In the genomic region with DNA sequence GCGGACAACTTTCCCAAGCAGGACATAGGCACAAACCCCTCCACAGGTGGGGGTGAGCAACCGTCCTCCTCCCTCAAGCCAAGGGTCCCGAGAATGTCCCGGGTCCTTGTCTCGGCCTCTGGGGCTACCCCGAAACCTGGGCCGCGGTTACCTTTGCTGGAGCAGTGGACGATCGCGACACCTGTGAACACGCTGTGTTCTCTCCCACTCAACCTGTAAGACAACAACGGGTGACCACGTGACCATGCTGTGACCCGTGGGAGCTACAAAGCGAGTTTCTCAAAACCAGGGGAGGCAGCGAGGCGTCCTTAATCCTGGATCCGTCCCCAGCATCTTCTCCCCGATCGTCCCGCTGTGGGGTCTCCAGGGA, we compare ENCODE assay signal across 27 cellular contexts.
"Had no signal": no experiment of that assay in that cellular context is flagged by ENCODE, and none has a peak within 500 bp of the region (broad histone marks: within the 10 kb centered on the region; RNA-seq: fewer than 3 reads in every experiment).

No MANE protein-coding gene starts in this region.

- H3K36me3 ChIP-seq: ovary, prostate gland had no signal

- H3K27ac ChIP-seq: adrenal gland, ascending aorta, cardiac muscle cell, coronary artery, dorsolateral prefrontal cortex, ovary, prostate gland, stomach, tibial nerve had no signal

- H3K4me3 Mint-ChIP-seq: activated naive CD8-positive, alpha-beta T cell treated with anti-CD3 and anti-CD28 coated beads for 36 hours; activated T-cell treated with anti-CD3 and anti-CD28 coated beads, Interleukin-2, amount 50 U/mL, for 4 hours; activated T-helper 17 cell treated with anti-CD3 and anti-CD28 coated beads, Interleukin-2, amount 50 U/mL, for 72 hours; brain; memory B cell; naive thymus-derived CD4-positive, alpha-beta T cell; stimulated activated naive B cell treated with anti-CD40 and anti-IgM and Interleukin-4, amounts not matched to agents 10 μg/mL and 1 μg/mL and 100 μg/mL, for 72 hours had no signal

- H3K27me3 ChIP-seq: adrenal gland, ascending aorta, cardiac muscle cell, dorsolateral prefrontal cortex, ovary, stomach, tibial nerve had no signal

- ATAC-seq: stimulated activated naive B cell treated with anti-CD40 and anti-IgM and Interleukin-4, amounts not matched to agents 10 μg/mL and 1 μg/mL and 100 μg/mL, for 72 hours had no signal

- H3K4me1 ChIP-seq: adrenal gland, ascending aorta, prostate gland, stomach, tibial nerve had no signal

- H3K4me1 Mint-ChIP-seq: activated naive CD8-positive, alpha-beta T cell treated with anti-CD3 and anti-CD28 coated beads for 36 hours; activated T-helper 17 cell treated with anti-CD3 and anti-CD28 coated beads, Interleukin-2, amount 50 U/mL, for 72 hours; brain; memory B cell; naive thymus-derived CD4-positive, alpha-beta T cell; stimulated activated naive B cell treated with anti-CD40 and anti-IgM and Interleukin-4, amounts not matched to agents 10 μg/mL and 1 μg/mL and 100 μg/mL, for 72 hours had no signal

- H3K9me3 Mint-ChIP-seq: activated T-cell treated with anti-CD3 and anti-CD28 coated beads, Interleukin-2, amount 50 U/mL, for 4 hours; activated T-helper 17 cell treated with anti-CD3 and anti-CD28 coated beads, Interleukin-2, amount 50 U/mL, for 72 hours; memory B cell; stimulated activated naive B cell treated with anti-CD40 and anti-IgM and Interleukin-4, amounts not matched to agents 10 μg/mL and 1 μg/mL and 100 μg/mL, for 72 hours had no signal

- H3K27me3 Mint-ChIP-seq: activated naive CD8-positive, alpha-beta T cell treated with anti-CD3 and anti-CD28 coated beads for 36 hours; activated T-helper 17 cell treated with anti-CD3 and anti-CD28 coated beads, Interleukin-2, amount 50 U/mL, for 72 hours; brain; memory B cell; naive thymus-derived CD4-positive, alpha-beta T cell; stimulated activated naive B cell treated with anti-CD40 and anti-IgM and Interleukin-4, amounts not matched to agents 10 μg/mL and 1 μg/mL and 100 μg/mL, for 72 hours had no signal

- H3K27ac Mint-ChIP-seq: activated naive CD8-positive, alpha-beta T cell treated with anti-CD3 and anti-CD28 coated beads for 36 hours; activated T-helper 17 cell treated with anti-CD3 and anti-CD28 coated beads, Interleukin-2, amount 50 U/mL, for 72 hours; brain; memory B cell had no signal

- H3K9me3 ChIP-seq: adrenal gland, ascending aorta, prostate gland, stomach, tibial nerve had no signal

- H3K4me3 ChIP-seq: adrenal gland, ascending aorta, cardiac muscle cell, coronary artery, dorsolateral prefrontal cortex, ovary, prostate gland, smooth muscle cell, stomach, tibial nerve had no signal

- DNase-seq: activated CD4-positive, alpha-beta T cell treated with anti-CD3 and anti-CD28 coated beads, Interleukin-2, amount 50 U/mL, for 4 hours; activated CD4-positive, CD25-positive, alpha-beta regulatory T cell treated with anti-CD3 and anti-CD28 coated beads, Interleukin-2, amount 50 U/mL, for 72 hours; activated naive CD4-positive, alpha-beta T cell; activated naive CD8-positive, alpha-beta T cell treated with anti-CD3 and anti-CD28 coated beads for 36 hours; activated T-cell treated with anti-CD3 and anti-CD28 coated beads, Interleukin-2, amount 50 U/mL, for 4 hours; cerebellar nuclear complex; effector memory CD4-positive, alpha-beta T cell; midbrain; naive thymus-derived CD4-positive, alpha-beta T cell; retina; stimulated activated CD4-positive, alpha-beta T cell treated with anti-CD3 and anti-CD28 coated beads, Interleukin-15, amount 100 ng/mL, for 24 hours; stimulated activated CD4-positive, alpha-beta T cell treated with anti-CD3 and anti-CD28 coated beads, Interleukin-2, amount 100 ng/mL, for 24 hours; stimulated activated naive B cell treated with anti-CD40 and anti-IgM and Interleukin-4, amounts not matched to agents 10 μg/mL and 1 μg/mL and 100 μg/mL, for 72 hours; stomach; T-helper 2 cell had no signal
